1 cellular context compared by ENCODE assay signal in genomic region chr5:53116597-53116996, GRCh38.
A peak's percentile ranks its signal among the peaks of the same experiment; 100 is the strongest.
TF ChIP-seq lines count a peak whose summit lies in the region.

No MANE protein-coding gene starts in this region.

TF ChIP-seq in HepG2, 621 proteins besides CTCF, POLR2A, EP300 and RAD21 (continued from another document and continues in another):
- TF ChIP-seq, protein P1, sequence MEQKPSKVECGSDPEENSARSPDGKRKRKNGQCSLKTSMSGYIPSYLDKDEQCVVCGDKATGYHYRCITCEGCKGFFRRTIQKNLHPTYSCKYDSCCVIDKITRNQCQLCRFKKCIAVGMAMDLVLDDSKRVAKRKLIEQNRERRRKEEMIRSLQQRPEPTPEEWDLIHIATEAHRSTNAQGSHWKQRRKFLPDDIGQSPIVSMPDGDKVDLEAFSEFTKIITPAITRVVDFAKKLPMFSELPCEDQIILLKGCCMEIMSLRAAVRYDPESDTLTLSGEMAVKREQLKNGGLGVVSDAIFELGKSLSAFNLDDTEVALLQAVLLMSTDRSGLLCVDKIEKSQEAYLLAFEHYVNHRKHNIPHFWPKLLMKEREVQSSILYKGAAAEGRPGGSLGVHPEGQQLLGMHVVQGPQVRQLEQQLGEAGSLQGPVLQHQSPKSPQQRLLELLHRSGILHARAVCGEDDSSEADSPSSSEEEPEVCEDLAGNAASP (CRISPR knock-in tag; IDR thresholded peaks at IDR 0.05; ENCODE audit: borderline replicate concordance): no peak
- TF ChIP-seq, protein P2, sequence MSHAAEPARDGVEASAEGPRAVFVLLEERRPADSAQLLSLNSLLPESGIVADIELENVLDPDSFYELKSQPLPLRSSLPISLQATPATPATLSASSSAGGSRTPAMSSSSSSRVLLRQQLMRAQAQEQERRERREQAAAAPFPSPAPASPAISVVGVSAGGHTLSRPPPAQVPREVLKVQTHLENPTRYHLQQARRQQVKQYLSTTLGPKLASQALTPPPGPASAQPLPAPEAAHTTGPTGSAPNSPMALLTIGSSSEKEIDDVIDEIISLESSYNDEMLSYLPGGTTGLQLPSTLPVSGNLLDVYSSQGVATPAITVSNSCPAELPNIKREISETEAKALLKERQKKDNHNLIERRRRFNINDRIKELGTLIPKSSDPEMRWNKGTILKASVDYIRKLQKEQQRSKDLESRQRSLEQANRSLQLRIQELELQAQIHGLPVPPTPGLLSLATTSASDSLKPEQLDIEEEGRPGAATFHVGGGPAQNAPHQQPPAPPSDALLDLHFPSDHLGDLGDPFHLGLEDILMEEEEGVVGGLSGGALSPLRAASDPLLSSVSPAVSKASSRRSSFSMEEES (CRISPR knock-in tag; IDR thresholded peaks at IDR 0.05): peak; percentile 63
- no peak for TF ChIP-seq ATF7-NPFF (CRISPR knock-in tag; IDR thresholded peaks at IDR 0.05; ENCODE audit: low read depth)
- TF ChIP-seq, protein P3, sequence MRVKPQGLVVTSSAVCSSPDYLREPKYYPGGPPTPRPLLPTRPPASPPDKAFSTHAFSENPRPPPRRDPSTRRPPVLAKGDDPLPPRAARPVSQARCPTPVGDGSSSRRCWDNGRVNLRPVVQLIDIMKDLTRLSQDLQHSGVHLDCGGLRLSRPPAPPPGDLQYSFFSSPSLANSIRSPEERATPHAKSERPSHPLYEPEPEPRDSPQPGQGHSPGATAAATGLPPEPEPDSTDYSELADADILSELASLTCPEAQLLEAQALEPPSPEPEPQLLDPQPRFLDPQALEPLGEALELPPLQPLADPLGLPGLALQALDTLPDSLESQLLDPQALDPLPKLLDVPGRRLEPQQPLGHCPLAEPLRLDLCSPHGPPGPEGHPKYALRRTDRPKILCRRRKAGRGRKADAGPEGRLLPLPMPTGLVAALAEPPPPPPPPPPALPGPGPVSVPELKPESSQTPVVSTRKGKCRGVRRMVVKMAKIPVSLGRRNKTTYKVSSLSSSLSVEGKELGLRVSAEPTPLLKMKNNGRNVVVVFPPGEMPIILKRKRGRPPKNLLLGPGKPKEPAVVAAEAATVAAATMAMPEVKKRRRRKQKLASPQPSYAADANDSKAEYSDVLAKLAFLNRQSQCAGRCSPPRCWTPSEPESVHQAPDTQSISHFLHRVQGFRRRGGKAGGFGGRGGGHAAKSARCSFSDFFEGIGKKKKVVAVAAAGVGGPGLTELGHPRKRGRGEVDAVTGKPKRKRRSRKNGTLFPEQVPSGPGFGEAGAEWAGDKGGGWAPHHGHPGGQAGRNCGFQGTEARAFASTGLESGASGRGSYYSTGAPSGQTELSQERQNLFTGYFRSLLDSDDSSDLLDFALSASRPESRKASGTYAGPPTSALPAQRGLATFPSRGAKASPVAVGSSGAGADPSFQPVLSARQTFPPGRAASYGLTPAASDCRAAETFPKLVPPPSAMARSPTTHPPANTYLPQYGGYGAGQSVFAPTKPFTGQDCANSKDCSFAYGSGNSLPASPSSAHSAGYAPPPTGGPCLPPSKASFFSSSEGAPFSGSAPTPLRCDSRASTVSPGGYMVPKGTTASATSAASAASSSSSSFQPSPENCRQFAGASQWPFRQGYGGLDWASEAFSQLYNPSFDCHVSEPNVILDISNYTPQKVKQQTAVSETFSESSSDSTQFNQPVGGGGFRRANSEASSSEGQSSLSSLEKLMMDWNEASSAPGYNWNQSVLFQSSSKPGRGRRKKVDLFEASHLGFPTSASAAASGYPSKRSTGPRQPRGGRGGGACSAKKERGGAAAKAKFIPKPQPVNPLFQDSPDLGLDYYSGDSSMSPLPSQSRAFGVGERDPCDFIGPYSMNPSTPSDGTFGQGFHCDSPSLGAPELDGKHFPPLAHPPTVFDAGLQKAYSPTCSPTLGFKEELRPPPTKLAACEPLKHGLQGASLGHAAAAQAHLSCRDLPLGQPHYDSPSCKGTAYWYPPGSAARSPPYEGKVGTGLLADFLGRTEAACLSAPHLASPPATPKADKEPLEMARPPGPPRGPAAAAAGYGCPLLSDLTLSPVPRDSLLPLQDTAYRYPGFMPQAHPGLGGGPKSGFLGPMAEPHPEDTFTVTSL (CRISPR knock-in tag; IDR thresholded peaks at IDR 0.05; ENCODE audit: borderline replicate concordance): peak; percentile 85; the same call in 1 of the 2 replicates
- peak; percentile 83 for TF ChIP-seq SKI (IDR thresholded peaks at IDR 0.05; ENCODE audit: partially characterized antibody)
- no peak for TF ChIP-seq PBX2 (CRISPR knock-in tag; IDR thresholded peaks at IDR 0.05)
- TF ChIP-seq, protein P4, sequence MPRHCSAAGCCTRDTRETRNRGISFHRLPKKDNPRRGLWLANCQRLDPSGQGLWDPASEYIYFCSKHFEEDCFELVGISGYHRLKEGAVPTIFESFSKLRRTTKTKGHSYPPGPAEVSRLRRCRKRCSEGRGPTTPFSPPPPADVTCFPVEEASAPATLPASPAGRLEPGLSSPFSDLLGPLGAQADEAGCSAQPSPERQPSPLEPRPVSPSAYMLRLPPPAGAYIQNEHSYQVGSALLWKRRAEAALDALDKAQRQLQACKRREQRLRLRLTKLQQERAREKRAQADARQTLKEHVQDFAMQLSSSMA (CRISPR knock-in tag; IDR thresholded peaks at IDR 0.05): no peak
- peak; percentile 53; the same call in 1 of the 2 replicates for TF ChIP-seq BCL6 (CRISPR knock-in tag; IDR thresholded peaks at IDR 0.05)
- TF ChIP-seq KDM1A (CRISPR knock-in tag; IDR thresholded peaks at IDR 0.05): 0 out of 2 replicates have a peak, but pooled peaks have one; percentile 37
- TF ChIP-seq, protein P5, sequence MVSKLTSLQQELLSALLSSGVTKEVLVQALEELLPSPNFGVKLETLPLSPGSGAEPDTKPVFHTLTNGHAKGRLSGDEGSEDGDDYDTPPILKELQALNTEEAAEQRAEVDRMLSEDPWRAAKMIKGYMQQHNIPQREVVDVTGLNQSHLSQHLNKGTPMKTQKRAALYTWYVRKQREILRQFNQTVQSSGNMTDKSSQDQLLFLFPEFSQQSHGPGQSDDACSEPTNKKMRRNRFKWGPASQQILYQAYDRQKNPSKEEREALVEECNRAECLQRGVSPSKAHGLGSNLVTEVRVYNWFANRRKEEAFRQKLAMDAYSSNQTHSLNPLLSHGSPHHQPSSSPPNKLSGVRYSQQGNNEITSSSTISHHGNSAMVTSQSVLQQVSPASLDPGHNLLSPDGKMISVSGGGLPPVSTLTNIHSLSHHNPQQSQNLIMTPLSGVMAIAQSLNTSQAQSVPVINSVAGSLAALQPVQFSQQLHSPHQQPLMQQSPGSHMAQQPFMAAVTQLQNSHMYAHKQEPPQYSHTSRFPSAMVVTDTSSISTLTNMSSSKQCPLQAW (CRISPR knock-in tag; IDR thresholded peaks at IDR 0.05): 0 out of 2 replicates have a peak, but pooled peaks have one; percentile 40
- 0 out of 2 replicates have a peak, but pooled peaks have one; percentile 29 for TF ChIP-seq DPF2 (CRISPR knock-in tag; IDR thresholded peaks at IDR 0.05; ENCODE audit: borderline replicate concordance, low read depth)
- TF ChIP-seq ZKSCAN1 (IDR thresholded peaks at IDR 0.05; ENCODE audit: low read length): no peak
- no peak for TF ChIP-seq RARG (CRISPR knock-in tag; IDR thresholded peaks at IDR 0.05; ENCODE audit: low read depth)
- peak; percentile 49; the same call in 1 of the 2 replicates for TF ChIP-seq PHF21A (CRISPR knock-in tag; IDR thresholded peaks at IDR 0.05)
- peak; percentile 77 for TF ChIP-seq NR2F6 (IDR thresholded peaks at IDR 0.05)
- peak; percentile 45; the same call in 1 of the 2 replicates for TF ChIP-seq NR2F6 (CRISPR knock-in tag; IDR thresholded peaks at IDR 0.05)
- TF ChIP-seq GATA4 (IDR thresholded peaks at IDR 0.05; ENCODE audit: borderline replicate concordance, low read depth): no peak
- TF ChIP-seq, protein P6, sequence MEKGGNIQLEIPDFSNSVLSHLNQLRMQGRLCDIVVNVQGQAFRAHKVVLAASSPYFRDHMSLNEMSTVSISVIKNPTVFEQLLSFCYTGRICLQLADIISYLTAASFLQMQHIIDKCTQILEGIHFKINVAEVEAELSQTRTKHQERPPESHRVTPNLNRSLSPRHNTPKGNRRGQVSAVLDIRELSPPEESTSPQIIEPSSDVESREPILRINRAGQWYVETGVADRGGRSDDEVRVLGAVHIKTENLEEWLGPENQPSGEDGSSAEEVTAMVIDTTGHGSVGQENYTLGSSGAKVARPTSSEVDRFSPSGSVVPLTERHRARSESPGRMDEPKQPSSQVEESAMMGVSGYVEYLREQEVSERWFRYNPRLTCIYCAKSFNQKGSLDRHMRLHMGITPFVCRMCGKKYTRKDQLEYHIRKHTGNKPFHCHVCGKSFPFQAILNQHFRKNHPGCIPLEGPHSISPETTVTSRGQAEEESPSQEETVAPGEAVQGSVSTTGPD (CRISPR knock-in tag; IDR thresholded peaks at IDR 0.05): no peak
- no peak for TF ChIP-seq ZNF225 (CRISPR knock-in tag; IDR thresholded peaks at IDR 0.05)
- peak; percentile 68 for TF ChIP-seq ZNF331 (CRISPR knock-in tag; IDR thresholded peaks at IDR 0.05)
- TF ChIP-seq SETDB1 (CRISPR knock-in tag; IDR thresholded peaks at IDR 0.05; ENCODE audit: borderline replicate concordance): peak; percentile 84; the same call in 1 of the 2 replicates
- TF ChIP-seq SPEN (CRISPR knock-in tag; IDR thresholded peaks at IDR 0.05; ENCODE audit: low read depth): no peak
- peak; percentile 98 for TF ChIP-seq ZNF280D (CRISPR knock-in tag; IDR thresholded peaks at IDR 0.05)
- peak; percentile 45; the same call in 1 of the 2 replicates for TF ChIP-seq NCOA2 (CRISPR knock-in tag; IDR thresholded peaks at IDR 0.05)
- TF ChIP-seq LBX2 (CRISPR knock-in tag; IDR thresholded peaks at IDR 0.05; ENCODE audit: borderline replicate concordance): no peak
- TF ChIP-seq FOXP4 (CRISPR knock-in tag; IDR thresholded peaks at IDR 0.05): peak; percentile 49; the same call in 1 of the 2 replicates
- TF ChIP-seq LCORL (IDR thresholded peaks at IDR 0.05): no peak
- TF ChIP-seq LCORL (CRISPR knock-in tag; IDR thresholded peaks at IDR 0.05): peak; percentile 73; the same call in 1 of the 2 replicates
- TF ChIP-seq, protein P7, sequence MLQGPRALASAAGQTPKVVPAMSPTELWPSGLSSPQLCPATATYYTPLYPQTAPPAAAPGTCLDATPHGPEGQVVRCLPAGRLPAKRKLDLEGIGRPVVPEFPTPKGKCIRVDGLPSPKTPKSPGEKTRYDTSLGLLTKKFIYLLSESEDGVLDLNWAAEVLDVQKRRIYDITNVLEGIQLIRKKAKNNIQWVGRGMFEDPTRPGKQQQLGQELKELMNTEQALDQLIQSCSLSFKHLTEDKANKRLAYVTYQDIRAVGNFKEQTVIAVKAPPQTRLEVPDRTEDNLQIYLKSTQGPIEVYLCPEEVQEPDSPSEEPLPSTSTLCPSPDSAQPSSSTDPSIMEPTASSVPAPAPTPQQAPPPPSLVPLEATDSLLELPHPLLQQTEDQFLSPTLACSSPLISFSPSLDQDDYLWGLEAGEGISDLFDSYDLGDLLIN (CRISPR knock-in tag; IDR thresholded peaks at IDR 0.05; ENCODE audit: borderline replicate concordance): no peak
- TF ChIP-seq MAFK (conservative IDR thresholded peaks at IDR 0.05 in 1 of 2, IDR thresholded peaks at IDR 0.05 in 1 of 2; ENCODE audit: low read length in 2 of 2): peak; percentile 27 to 52; a peak in 2 of 4 replicates
- no peak for TF ChIP-seq ZNF564 (CRISPR knock-in tag; IDR thresholded peaks at IDR 0.05)
- no peak for TF ChIP-seq FOXP1 (IDR thresholded peaks at IDR 0.05)
- TF ChIP-seq FOXP1 (CRISPR knock-in tag; IDR thresholded peaks at IDR 0.05): peak; percentile 50
- TF ChIP-seq MEF2D (CRISPR knock-in tag; IDR thresholded peaks at IDR 0.05): no peak
- TF ChIP-seq MEIS1 (CRISPR knock-in tag; IDR thresholded peaks at IDR 0.05; ENCODE audit: borderline replicate concordance): no peak
- no peak for TF ChIP-seq ZFYVE20 (CRISPR knock-in tag; IDR thresholded peaks at IDR 0.05; ENCODE audit: borderline replicate concordance, low read depth)
